In the genomic region with DNA sequence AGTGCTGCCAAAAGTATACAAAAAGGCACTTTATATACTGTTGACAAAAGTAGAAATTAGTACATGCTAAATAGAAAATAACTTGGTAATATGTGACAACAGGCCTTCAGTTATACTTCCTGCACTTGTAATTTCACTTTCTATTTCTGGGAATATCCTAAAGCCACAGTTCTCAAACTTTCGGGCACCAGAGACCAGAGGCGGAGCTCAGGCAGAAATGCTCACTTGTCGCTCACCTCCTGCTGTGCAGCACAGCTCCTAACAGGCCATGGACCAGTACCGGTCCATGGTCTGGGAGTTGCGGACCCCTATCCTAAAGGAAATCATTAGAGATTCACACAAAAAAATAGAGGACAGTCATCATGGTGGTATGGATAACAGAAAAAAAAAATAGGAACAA, we compare ENCODE assay signal across 11 cellular contexts. TPM values are rescaled to one million over a fixed set of nuclear protein-coding genes. Genes with fewer than 3 reads are reported as not detected.
DNase-seq lines count a peak whose midpoint lies in the region; ATAC-seq and TF ChIP-seq lines count a peak whose summit lies in the region.
"Had no signal": no experiment of that assay in that cellular context is flagged by ENCODE, and none has a peak within 500 bp of the region (broad histone marks: within the 10 kb centered on the region; RNA-seq: fewer than 3 reads in every experiment).

No MANE protein-coding gene starts in this region.

- no peak for ATAC-seq in T-cell (replicated peaks in 1 of 4)
- no peak for ATAC-seq in memory B cell (ENCODE audit: low read depth)
- no peak for ATAC-seq in HG03025 (IDR thresholded peaks at IDR 0.05; ENCODE audit: low FRiP score, unreplicated experiment)
- ATAC-seq in HG03135 (IDR thresholded peaks at IDR 0.05; ENCODE audit: unreplicated experiment), result no peak

- DNase-seq in CD14-positive monocyte (ENCODE audit: low spot score) (no peak), T-cell (no peak), memory B cell (ENCODE audit: low spot score in 2 of 2) (no peak), SW 1271 (lab: John Stamatoyannopoulos, UW) (no peak), chondrocyte (ENCODE audit: low spot score) (no peak)
- DNase-seq: activated CD4-positive, alpha-beta T cell treated with anti-CD3 and anti-CD28 coated beads for 4 hours; activated gamma-delta T cell; NCI-H2171 had no signal

- POLR2A ChIA-PET in T-cell (lab: Charles Lee), result no interaction called here

- peaks cover 59% of the 10 kb centered on the region for H3K4me1 Mint-ChIP-seq in CD14-positive monocyte
- H3K4me1 Mint-ChIP-seq in T-cell, result peaks cover 42 to 64% (median 46%) of the 10 kb centered on the region in 3 donors
- H3K4me1 Mint-ChIP-seq in memory B cell, result peaks cover 14% of the 10 kb centered on the region
- peaks cover 39% of the 10 kb centered on the region for H3K4me1 Mint-ChIP-seq in chondrocyte (ENCODE audit: low read depth)

- H3K4me3 Mint-ChIP-seq in CD14-positive monocyte (peak overlapping the region; percentile 71 to 86), T-cell (peak overlapping the region; percentile 39 to 54 (median 52)), memory B cell (peak overlapping the region; percentile 65), chondrocyte (ENCODE audit: unreplicated experiment) (no peak overlapping the region)

- H3K36me3 Mint-ChIP-seq in CD14-positive monocyte, result peaks cover 3 to 4% of the 10 kb centered on the region in 2 donors
- no peaks in the 10 kb centered on the region for H3K36me3 Mint-ChIP-seq in T-cell
- no peaks in the 10 kb centered on the region for H3K36me3 Mint-ChIP-seq in memory B cell
- H3K36me3 Mint-ChIP-seq in chondrocyte (ENCODE audit: low read depth), result peaks cover 3% of the 10 kb centered on the region

- no peaks in the 10 kb centered on the region for H3K27me3 ChIP-seq in ACC112 (ENCODE audit: insufficient read depth, low read length)

- H3K27me3 Mint-ChIP-seq in CD14-positive monocyte (ENCODE audit: low read depth in 3 of 3) (peaks cover 0 to 13% (median 0%) of the 10 kb centered on the region in 3 donors), T-cell (peaks cover 0 to 4% of the 10 kb centered on the region in 2 donors), memory B cell (no peaks in the 10 kb centered on the region), chondrocyte (ENCODE audit: low read depth) (no peaks in the 10 kb centered on the region)

- no peak for TF ChIP-seq CTCF in CD14-positive monocyte (IDR thresholded peaks at IDR 0.05)
- no peak for TF ChIP-seq CTCF in chondrocyte (IDR thresholded peaks at IDR 0.05)

- CTCF ChIA-PET in T-cell (lab: Charles Lee), result interaction anchor here in 1 of 2 donors (0.5 to 0.6 kb wide), 2 partner anchors 133 to 147 kb away, joined by 3 read pairs; no protein-coding TSS in a partner anchor

- H3K79me2 ChIP-seq in ACC112 (ENCODE audit: control insufficient read depth, insufficient read depth, low read length, unreplicated experiment), result peaks cover 93% of the 10 kb centered on the region

- H3K27ac ChIP-seq in ACC112 (ENCODE audit: low read depth, low read length), result no peak overlapping the region

- no peaks in the 10 kb centered on the region for H3K36me3 ChIP-seq in ACC112 (ENCODE audit: insufficient read depth, low read length)

- peak overlapping the region; percentile 3; the same call in 1 of the 2 replicates for H3K4me3 ChIP-seq in ACC112 (ENCODE audit: low read depth, low read length)

- H2AFZ ChIP-seq in ACC112 (ENCODE audit: low read length, unreplicated experiment), result no peak overlapping the region

- intact Hi-C loops in CD14-positive monocyte (cut with micrococcal nuclease), result loop anchor here in 1 of 2 donors (10.0 kb wide), 1 partner anchor 177 kb away; no protein-coding TSS in a partner anchor

- H3K27ac Mint-ChIP-seq in CD14-positive monocyte (peak overlapping the region; percentile 86 to 97 (median 94)), T-cell (no peak overlapping the region), memory B cell (no peak overlapping the region), chondrocyte (ENCODE audit: unreplicated experiment) (no peak overlapping the region)

- H3K4me1 ChIP-seq in ACC112 (ENCODE audit: control insufficient read depth, insufficient read depth, low read length, unreplicated experiment), result peaks cover 44% of the 10 kb centered on the region

- H3K9me3 Mint-ChIP-seq in CD14-positive monocyte, result no peaks in the 10 kb centered on the region
- H3K9me3 Mint-ChIP-seq in T-cell, result no peaks in the 10 kb centered on the region
- H3K9me3 Mint-ChIP-seq in memory B cell, result no peaks in the 10 kb centered on the region
- H3K9me3 Mint-ChIP-seq in chondrocyte (ENCODE audit: low read depth), result no peaks in the 10 kb centered on the region

RNA-seq across cellular contexts. Expression of a gene that starts 25.7 kb away (rescaled TPM):
- 10 to 100 TPM; 31.2 to 40.9 TPM for polyA plus RNA-seq in CD14-positive monocyte
- 10 to 100 TPM; 16.0 to 27.3 (median 17.1) TPM for total RNA-seq in T-cell
- 63.3 to 65.5 TPM (median 64.5 TPM) in 3 replicates for total RNA-seq in chondrocyte

Comparison
In these comparisons a context has a peak if more than half of its experiments do, and no peak if none do; other contexts are left out.
1. H3K27ac Mint-ChIP-seq: peak in CD14-positive monocyte (7 of 7); none in T-cell (0 of 2), memory B cell (single experiment) and chondrocyte (single experiment).